ENCODE assay signal across 11 cellular contexts in genomic region chr2:65142515-65142914, GRCh38. TPM values are rescaled to one million over a fixed set of nuclear protein-coding genes. Genes with fewer than 3 reads are reported as not detected.
A peak's percentile ranks its signal among the peaks of the same experiment; 100 is the strongest.
DNase-seq lines count a peak whose midpoint lies in the region; ATAC-seq and TF ChIP-seq lines count a peak whose summit lies in the region.
"Had no signal": no experiment of that assay in that cellular context is flagged by ENCODE, and none has a peak within 500 bp of the region (broad histone marks: within the 10 kb centered on the region; RNA-seq: fewer than 3 reads in every experiment).

No MANE protein-coding gene starts in this region.

- no peaks in the 10 kb centered on the region for H3K36me3 Mint-ChIP-seq in CD8-positive, alpha-beta T cell
- no peaks in the 10 kb centered on the region for H3K36me3 Mint-ChIP-seq in activated CD8-positive, alpha-beta T cell treated with anti-CD3 and anti-CD28 coated beads, Interleukin-2, amount 10 ng/mL, durations not matched to agents 7 days and 5 days (ENCODE audit: low read depth)
- no peaks in the 10 kb centered on the region for H3K36me3 Mint-ChIP-seq in activated T-helper 2 cell treated with anti-CD3 and anti-CD28 coated beads, Interferon-gamma antibody, Interleukin-2, Interleukin-4, amounts not matched to agents 10 μg/mL and 5 μg/mL and 100 μg/mL, durations not matched to agents 14 hours and 24 hours and 36 hours (ENCODE audit: low read depth)

- peaks cover 6% of the 10 kb centered on the region for H3K27me3 Mint-ChIP-seq in CD8-positive, alpha-beta T cell (ENCODE audit: low read depth)
- H3K27me3 Mint-ChIP-seq in activated CD8-positive, alpha-beta T cell treated with anti-CD3 and anti-CD28 coated beads, Interleukin-2, amount 10 ng/mL, durations not matched to agents 7 days and 5 days (ENCODE audit: low read depth), result peaks cover 20% of the 10 kb centered on the region
- peaks cover 21% of the 10 kb centered on the region for H3K27me3 Mint-ChIP-seq in activated T-helper 2 cell treated with anti-CD3 and anti-CD28 coated beads, Interferon-gamma antibody, Interleukin-2, Interleukin-4, amounts not matched to agents 10 μg/mL and 5 μg/mL and 100 μg/mL, durations not matched to agents 14 hours and 24 hours and 36 hours (ENCODE audit: low read depth)

- TF ChIP-seq CTCF in CD8-positive, alpha-beta T cell (IDR thresholded peaks at IDR 0.05), result no peak
- TF ChIP-seq CTCF in HFF-Myc (IDR thresholded peaks at IDR 0.05; ENCODE audit: low read depth, low read length, missing control alignments), result peak; percentile 8
- peak; percentile 42 to 49 (median 44) for TF ChIP-seq CTCF in right lobe of liver (IDR thresholded peaks at IDR 0.05)

- H3K9me3 ChIP-seq in CD8-positive, alpha-beta T cell (ENCODE audit: low read length), result no peaks in the 10 kb centered on the region
- no peaks in the 10 kb centered on the region for H3K9me3 ChIP-seq in right lobe of liver

- H3K9me3 Mint-ChIP-seq in CD8-positive, alpha-beta T cell, result no peaks in the 10 kb centered on the region
- no peaks in the 10 kb centered on the region for H3K9me3 Mint-ChIP-seq in activated CD8-positive, alpha-beta T cell treated with anti-CD3 and anti-CD28 coated beads, Interleukin-2, amount 10 ng/mL, durations not matched to agents 7 days and 5 days (ENCODE audit: insufficient read depth)
- H3K9me3 Mint-ChIP-seq in activated T-helper 2 cell treated with anti-CD3 and anti-CD28 coated beads, Interferon-gamma antibody, Interleukin-2, Interleukin-4, amounts not matched to agents 10 μg/mL and 5 μg/mL and 100 μg/mL, durations not matched to agents 14 hours and 24 hours and 36 hours, result no peaks in the 10 kb centered on the region

- H3K27ac ChIP-seq in CD8-positive, alpha-beta T cell (ENCODE audit: low read depth, low read length), result no peak overlapping the region
- H3K27ac ChIP-seq in right lobe of liver, result no peak overlapping the region

- peak; percentile 63 for ATAC-seq in CD8-positive, alpha-beta T cell
- ATAC-seq in activated CD8-positive, alpha-beta T cell treated with anti-CD3 and anti-CD28 coated beads, Interleukin-2, amount 10 ng/mL, durations not matched to agents 7 days and 5 days, result peak; percentile 49
- ATAC-seq in right lobe of liver (peak; percentile 71 to 88 (median 76)), GM19395 (IDR thresholded peaks at IDR 0.05; ENCODE audit: unreplicated experiment) (no peak)
- ATAC-seq: Right ventricle myocardium inferior had no signal

- H3K36me3 ChIP-seq in CD8-positive, alpha-beta T cell (ENCODE audit: insufficient read depth, low read length), result no peaks in the 10 kb centered on the region
- no peaks in the 10 kb centered on the region for H3K36me3 ChIP-seq in right lobe of liver

- no peak for TF ChIP-seq POLR2A in right lobe of liver (IDR thresholded peaks at IDR 0.05)

- no peak overlapping the region for H3K4me3 Mint-ChIP-seq in CD8-positive, alpha-beta T cell
- no peak overlapping the region for H3K4me3 Mint-ChIP-seq in activated CD8-positive, alpha-beta T cell treated with anti-CD3 and anti-CD28 coated beads, Interleukin-2, amount 10 ng/mL, durations not matched to agents 7 days and 5 days
- H3K4me3 Mint-ChIP-seq in activated T-helper 2 cell treated with anti-CD3 and anti-CD28 coated beads, Interferon-gamma antibody, Interleukin-2, Interleukin-4, amounts not matched to agents 10 μg/mL and 5 μg/mL and 100 μg/mL, durations not matched to agents 14 hours and 24 hours and 36 hours (ENCODE audit: low read depth), result no peak overlapping the region

- no peaks in the 10 kb centered on the region for H3K4me1 ChIP-seq in CD8-positive, alpha-beta T cell (ENCODE audit: insufficient read depth, low read length)
- no peaks in the 10 kb centered on the region for H3K4me1 ChIP-seq in right lobe of liver

- no peaks in the 10 kb centered on the region for H3K27me3 ChIP-seq in CD8-positive, alpha-beta T cell (ENCODE audit: insufficient read depth, low read length)
- H3K27me3 ChIP-seq in right lobe of liver, result no peaks in the 10 kb centered on the region

- H3K4me3 ChIP-seq in CD8-positive, alpha-beta T cell (ENCODE audit: low read depth, low read length), result no peak overlapping the region
- H3K4me3 ChIP-seq in HFF-Myc (replicated peaks; ENCODE audit: low read depth, low read length), result no peak overlapping the region
- no peak overlapping the region for H3K4me3 ChIP-seq in right lobe of liver

- CTCF ChIA-PET in CD8-positive, alpha-beta T cell (lab: Charles Lee), result interaction anchor here (0.8 to 0.9 kb wide), 2 partner anchors 8 to 222 kb away, joined by 3 read pairs; no protein-coding TSS in a partner anchor
- CTCF ChIA-PET in activated CD8-positive, alpha-beta T cell treated with anti-CD3 and anti-CD28 coated beads, Interleukin-2, amount 10 ng/mL, durations not matched to agents 7 days and 5 days (lab: Charles Lee), result interaction anchor here (1.0 to 1.8 kb wide), 4 partner anchors 16 to 100 kb away, joined by 3 to 13 read pairs (median 4); no protein-coding TSS in a partner anchor

- no peak overlapping the region for H3K27ac Mint-ChIP-seq in CD8-positive, alpha-beta T cell
- H3K27ac Mint-ChIP-seq in activated CD8-positive, alpha-beta T cell treated with anti-CD3 and anti-CD28 coated beads, Interleukin-2, amount 10 ng/mL, durations not matched to agents 7 days and 5 days, result no peak overlapping the region
- H3K27ac Mint-ChIP-seq in activated T-helper 2 cell treated with anti-CD3 and anti-CD28 coated beads, Interferon-gamma antibody, Interleukin-2, Interleukin-4, amounts not matched to agents 10 μg/mL and 5 μg/mL and 100 μg/mL, durations not matched to agents 14 hours and 24 hours and 36 hours, result no peak overlapping the region

- intact Hi-C loops in CD8-positive, alpha-beta T cell (cut with DNase I, micrococcal nuclease), result no loop called here
- intact Hi-C loops in right lobe of liver (cut with DNase I), result no loop called here
- intact Hi-C loops in activated T-helper 2 cell treated with anti-CD3 and anti-CD28 coated beads, Interferon-gamma antibody, Interleukin-2, Interleukin-4, amounts not matched to agents 10 μg/mL and 5 μg/mL and 100 μg/mL, durations not matched to agents 14 hours and 24 hours and 36 hours (cut with micrococcal nuclease), result no loop called here

- POLR2A ChIA-PET in CD8-positive, alpha-beta T cell (lab: Charles Lee), result no interaction called here
- POLR2A ChIA-PET in activated CD8-positive, alpha-beta T cell treated with anti-CD3 and anti-CD28 coated beads, Interleukin-2, amount 10 ng/mL, durations not matched to agents 7 days and 5 days (lab: Charles Lee), result no interaction called here

- no peaks in the 10 kb centered on the region for H3K4me1 Mint-ChIP-seq in CD8-positive, alpha-beta T cell (ENCODE audit: low read depth)
- H3K4me1 Mint-ChIP-seq in activated CD8-positive, alpha-beta T cell treated with anti-CD3 and anti-CD28 coated beads, Interleukin-2, amount 10 ng/mL, durations not matched to agents 7 days and 5 days (ENCODE audit: low read depth), result no peaks in the 10 kb centered on the region
- H3K4me1 Mint-ChIP-seq in activated T-helper 2 cell treated with anti-CD3 and anti-CD28 coated beads, Interferon-gamma antibody, Interleukin-2, Interleukin-4, amounts not matched to agents 10 μg/mL and 5 μg/mL and 100 μg/mL, durations not matched to agents 14 hours and 24 hours and 36 hours (ENCODE audit: low read depth), result no peaks in the 10 kb centered on the region

- DNase-seq in CD8-positive, alpha-beta T cell, result peak in 2 of 7 experiments; percentile 12 to 41
- no peak for DNase-seq in HFF-Myc (ENCODE audit: extremely low read depth, low read depth)
- no peak for DNase-seq in activated CD8-positive, alpha-beta T cell treated with anti-CD3 and anti-CD28 coated beads, Interleukin-2, amount 10 ng/mL, durations not matched to agents 7 days and 5 days
- peak in 1 of 3 donors; percentile 21 for DNase-seq in right lobe of liver
- DNase-seq in effector CD4-positive, alpha-beta T cell, result no peak
- no peak for DNase-seq in NCI-H345 treated with DMSO at 0.1 percent for 48 hours (lab: John Stamatoyannopoulos, UW; ENCODE audit: unreplicated experiment)
- DNase-seq in activated T-helper 2 cell treated with anti-CD3 and anti-CD28 coated beads, Interferon-gamma antibody, Interleukin-2, Interleukin-4, amounts not matched to agents 10 μg/mL and 5 μg/mL and 100 μg/mL, durations not matched to agents 14 hours and 24 hours and 36 hours (ENCODE audit: low spot score), result no peak
- DNase-seq: GDM1, MM.1S had no signal

RNA-seq across cellular contexts. Expression of gene RAB1A, which starts 12.6 kb away (rescaled TPM):
- total RNA-seq in CD8-positive, alpha-beta T cell, result 100 to 1,000 TPM; 101 to 103 TPM
- total RNA-seq in activated CD8-positive, alpha-beta T cell treated with anti-CD3 and anti-CD28 coated beads, Interleukin-2, amount 10 ng/mL, durations not matched to agents 7 days and 5 days, result 10 to 100 TPM; 58.7 to 62.7 TPM
- total RNA-seq in right lobe of liver, result 100 to 1,000 TPM in 1 of 6 experiments, 10 to 100 TPM in 5; 65.0 to 119 (median 81.3) TPM
- total RNA-seq in activated T-helper 2 cell treated with anti-CD3 and anti-CD28 coated beads, Interferon-gamma antibody, Interleukin-2, Interleukin-4, amounts not matched to agents 10 μg/mL and 5 μg/mL and 100 μg/mL, durations not matched to agents 14 hours and 24 hours and 36 hours, result 88.1 and 96.6 TPM in 2 replicates
